17 cellular contexts compared by ENCODE assay signal in the genomic region with DNA sequence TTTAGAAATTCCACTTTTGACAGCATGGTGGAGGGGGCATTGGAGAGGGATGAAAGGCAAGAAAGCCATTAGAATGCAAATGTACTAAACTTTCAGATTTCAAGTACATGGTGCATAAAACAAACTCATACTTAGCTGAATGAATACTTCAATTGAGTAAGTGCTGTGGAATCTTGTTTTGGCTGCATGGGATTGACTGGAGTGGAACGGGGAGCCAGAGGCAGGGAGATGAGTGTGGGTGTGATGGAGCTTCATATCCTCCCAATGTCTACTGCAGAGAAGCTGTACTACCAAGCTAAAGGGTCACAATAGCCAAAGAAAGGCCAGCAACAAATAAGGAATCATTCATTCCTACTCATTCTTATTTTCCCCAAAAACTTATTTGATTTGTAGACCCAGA.
"Had no signal": no experiment of that assay in that cellular context is flagged by ENCODE, and none has a peak within 500 bp of the region (broad histone marks: within the 10 kb centered on the region; RNA-seq: fewer than 3 reads in every experiment).

No MANE protein-coding gene starts in this region.

- H3K4me3 ChIP-seq: skin epidermis, tibial artery had no signal

- H3K27me3 ChIP-seq: tibial artery had no signal

- H3K27ac Mint-ChIP-seq: stimulated activated naive B cell treated with anti-CD40 and anti-IgM and Interleukin-4, amounts not matched to agents 10 μg/mL and 1 μg/mL and 100 μg/mL, for 72 hours; T-cell had no signal

- DNase-seq: activated naive CD4-positive, alpha-beta T cell; activated T-cell treated with anti-CD3 and anti-CD28 coated beads for 4 hours; aorta; hippocampal formation; kidney; mesendoderm; retina; stimulated activated CD4-positive, alpha-beta T cell treated with anti-CD3 and anti-CD28 coated beads, Interleukin-15, amount 100 ng/mL, for 24 hours; stimulated activated CD4-positive, alpha-beta T cell treated with anti-CD3 and anti-CD28 coated beads, Interleukin-4, amount 100 ng/mL, for 1 hour; stimulated activated naive B cell treated with anti-CD40 and anti-IgM and Interleukin-4, amounts not matched to agents 10 μg/mL and 1 μg/mL and 100 μg/mL, for 72 hours; T-cell; T-helper 9 cell; tibial artery had no signal

- ATAC-seq: activated CD4-positive, CD25-positive, alpha-beta regulatory T cell treated with anti-CD3 and anti-CD28 coated beads, Interleukin-2, amount 50 U/mL, for 24 hours; natural killer cell treated with Interleukin-12 subunit alpha and Interleukin-12 subunit beta and Interleukin-15 and Interleukin-18, amount 100 ng/mL, for 72 hours; stimulated activated naive B cell treated with anti-CD40 and anti-IgM and Interleukin-4, amounts not matched to agents 10 μg/mL and 1 μg/mL and 100 μg/mL, for 72 hours; T-cell had no signal

- H3K27ac ChIP-seq: epithelial cell of prostate, skin epidermis, tibial artery had no signal

- H3K9me3 Mint-ChIP-seq: natural killer cell treated with Interleukin-12 subunit alpha and Interleukin-12 subunit beta and Interleukin-15 and Interleukin-18, amount 100 ng/mL, for 72 hours had no signal

- H3K9me3 ChIP-seq: tibial artery had no signal

- H3K4me1 Mint-ChIP-seq: stimulated activated naive B cell treated with anti-CD40 and anti-IgM and Interleukin-4, amounts not matched to agents 10 μg/mL and 1 μg/mL and 100 μg/mL, for 72 hours; T-cell had no signal

- H3K4me3 Mint-ChIP-seq: natural killer cell treated with Interleukin-12 subunit alpha and Interleukin-12 subunit beta and Interleukin-15 and Interleukin-18, amount 100 ng/mL, for 72 hours; stimulated activated naive B cell treated with anti-CD40 and anti-IgM and Interleukin-4, amounts not matched to agents 10 μg/mL and 1 μg/mL and 100 μg/mL, for 72 hours; T-cell had no signal

- H3K27me3 Mint-ChIP-seq: natural killer cell treated with Interleukin-12 subunit alpha and Interleukin-12 subunit beta and Interleukin-15 and Interleukin-18, amount 100 ng/mL, for 72 hours; stimulated activated naive B cell treated with anti-CD40 and anti-IgM and Interleukin-4, amounts not matched to agents 10 μg/mL and 1 μg/mL and 100 μg/mL, for 72 hours; T-cell had no signal
